9 cellular contexts compared by ENCODE assay signal in the genomic region with DNA sequence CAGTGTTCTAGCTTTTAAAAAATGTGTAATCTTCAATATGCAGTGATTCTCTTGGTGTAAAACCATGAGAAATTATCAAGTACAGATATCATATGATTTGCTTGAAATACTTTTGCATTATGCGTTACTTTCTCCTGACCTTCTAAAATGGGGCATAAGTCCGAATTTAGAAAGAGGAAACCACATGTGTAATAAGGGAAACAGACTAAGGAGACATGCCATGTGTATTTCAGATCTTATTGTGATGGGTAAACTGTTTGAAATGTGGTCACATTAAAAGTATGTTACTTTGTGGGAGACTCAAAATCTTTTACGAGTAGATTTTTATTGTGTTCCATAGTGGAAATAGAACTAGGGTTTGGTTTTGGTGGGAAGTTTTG.
DNase-seq lines count a peak whose midpoint lies in the region; ATAC-seq and TF ChIP-seq lines count a peak whose summit lies in the region.
"Had no signal": no experiment of that assay in that cellular context is flagged by ENCODE, and none has a peak within 500 bp of the region (broad histone marks: within the 10 kb centered on the region; RNA-seq: fewer than 3 reads in every experiment).

No MANE protein-coding gene starts in this region.

- no peaks in the 10 kb centered on the region for H3K36me3 ChIP-seq in smooth muscle cell (ENCODE audit: low read depth)

- DNase-seq in HEK293T (ENCODE audit: extremely low spot score), result no peak
- no peak for DNase-seq in glutamatergic neuron
- no peak for DNase-seq in smooth muscle cell (lab: John Stamatoyannopoulos, UW; ENCODE audit: unreplicated experiment)
- DNase-seq in cerebellum (ENCODE audit: low spot score), result no peak
- DNase-seq in stimulated activated naive CD4-positive, alpha-beta T cell (lab: John Stamatoyannopoulos, UW), result no peak
- DNase-seq in 8988T, result no peak
- DNase-seq: activated CD4-positive, CD25-positive, alpha-beta regulatory T cell treated with anti-CD3 and anti-CD28 coated beads, Interleukin-2, amount 50 U/mL, for 72 hours had no signal

- no peaks in the 10 kb centered on the region for H3K79me2 ChIP-seq in smooth muscle cell (ENCODE audit: low read depth)

- H4K20me1 ChIP-seq in smooth muscle cell (ENCODE audit: low read depth), result no peaks in the 10 kb centered on the region

- H3K4me1 ChIP-seq in smooth muscle cell (ENCODE audit: low read depth), result peaks cover 6% of the 10 kb centered on the region

- POLR2A ChIA-PET in HEK293T (lab: Yijun Ruan, JAX), result no interaction called here

- no peak overlapping the region for H3K9ac ChIP-seq in smooth muscle cell (ENCODE audit: low read depth)

- H3F3A ChIP-seq in smooth muscle cell (ENCODE audit: low read depth), result no peaks in the 10 kb centered on the region

- H3K9me3 ChIP-seq in smooth muscle cell (replicated peaks; ENCODE audit: low read depth), result no peaks in the 10 kb centered on the region

- no peaks in the 10 kb centered on the region for H3K27me3 ChIP-seq in smooth muscle cell (ENCODE audit: low read depth)

- peaks cover 49% of the 10 kb centered on the region for H3K4me1 Mint-ChIP-seq in glutamatergic neuron (ENCODE audit: low read depth, unreplicated experiment)

- WGBS in smooth muscle cell (ENCODE audit: low lambda C conversion rate), result 88% methylated on average over 3 of the region's 3 CpGs

- no peak overlapping the region for H2AFZ ChIP-seq in smooth muscle cell (ENCODE audit: low read depth)

- H3K4me3 Mint-ChIP-seq in glutamatergic neuron (ENCODE audit: unreplicated experiment), result no peak overlapping the region

- TF ChIP-seq CTCF in VCaP (conservative IDR thresholded peaks at IDR 0.05) (no peak), glutamatergic neuron (IDR thresholded peaks at IDR 0.05; ENCODE audit: partially characterized antibody, unreplicated experiment) (no peak), smooth muscle cell (IDR thresholded peaks at IDR 0.05; ENCODE audit: borderline replicate concordance, insufficient read depth, poor library complexity, severe bottlenecking) (no peak)

- no peaks in the 10 kb centered on the region for H3K27me3 Mint-ChIP-seq in glutamatergic neuron (ENCODE audit: unreplicated experiment)

- peak overlapping the region; percentile 67 for H3K27ac Mint-ChIP-seq in glutamatergic neuron (ENCODE audit: unreplicated experiment)

- peak overlapping the region; percentile 17 for H3K4me3 ChIP-seq in smooth muscle cell

- ATAC-seq in HG02678 (IDR thresholded peaks at IDR 0.05; ENCODE audit: unreplicated experiment), result no peak

- peak overlapping the region; percentile 45 for H3K4me2 ChIP-seq in smooth muscle cell

- CTCF ChIA-PET in HEK293T (lab: Yijun Ruan, JAX), result no interaction called here

- no peaks in the 10 kb centered on the region for H3K9me3 Mint-ChIP-seq in glutamatergic neuron (ENCODE audit: unreplicated experiment)

- no peaks in the 10 kb centered on the region for H3K36me3 Mint-ChIP-seq in glutamatergic neuron (ENCODE audit: unreplicated experiment)

- H3K27ac ChIP-seq in VCaP (peak overlapping the region; percentile 33; the same call in 1 of the 2 replicates), smooth muscle cell (ENCODE audit: low read depth) (no peak overlapping the region)

TF ChIP-seq in HEK293T, 16 proteins besides CTCF, POLR2A, EP300 and RAD21:
- TF ChIP-seq L3MBTL2 (conservative IDR thresholded peaks at IDR 0.05), result peak; percentile 32; the same call in 1 of the 2 replicates
- no peak for TF ChIP-seq ARNT (IDR thresholded peaks at IDR 0.05)
- TF ChIP-seq FOXK2 (IDR thresholded peaks at IDR 0.05), result no peak
